ENCODE assay signal across 9 cellular contexts in genomic region chr19:45887311-45887710, GRCh38. TPM values are rescaled to one million over a fixed set of nuclear protein-coding genes. Genes with fewer than 3 reads are reported as not detected.
DNase-seq lines count a peak whose midpoint lies in the region; ATAC-seq and TF ChIP-seq lines count a peak whose summit lies in the region.
"Had no signal": no experiment of that assay in that cellular context is flagged by ENCODE, and none has a peak within 500 bp of the region (broad histone marks: within the 10 kb centered on the region; RNA-seq: fewer than 3 reads in every experiment).

No MANE protein-coding gene starts in this region.

- intact Hi-C loops in tibial artery (cut with DNase I; ENCODE audit: low total_unique reads) = loop anchor here (10.0 kb wide), 1 partner anchor 127 kb away; no protein-coding TSS in a partner anchor

- H3K9me3 ChIP-seq in liver (ENCODE audit: control insufficient read depth in 4 of 4, low read length in 3 of 4) = no peaks in the 10 kb centered on the region
- H3K9me3 ChIP-seq in tibial artery = no peaks in the 10 kb centered on the region

- no peak for ATAC-seq in activated T-cell treated with anti-CD3 and anti-CD28 coated beads, Interleukin-2, amount 50 U/mL, for 4 hours
- no peak for ATAC-seq in HG03460 (IDR thresholded peaks at IDR 0.05; ENCODE audit: unreplicated experiment)

- peaks cover 16 to 44% (median 27%) of the 10 kb centered on the region in 4 donors for H3K4me1 ChIP-seq in liver (ENCODE audit: control insufficient read depth in 4 of 4, insufficient read depth in 4 of 4, low read length in 3 of 4)
- peaks cover 3 to 41% (median 35%) of the 10 kb centered on the region in 4 donors for H3K4me1 ChIP-seq in tibial artery

- H3K4me3 ChIP-seq in liver (ENCODE audit: low read depth in 1 of 3, low read length in 3 of 3) (peak overlapping the region; percentile 80 to 83 (median 81)), tibial artery (peak overlapping the region; percentile 75 to 90)

- H3K9me3 Mint-ChIP-seq in activated T-cell treated with anti-CD3 and anti-CD28 coated beads, Interleukin-2, amount 50 U/mL, for 4 hours = no peaks in the 10 kb centered on the region

- H3K27me3 ChIP-seq in liver (ENCODE audit: control insufficient read depth in 4 of 4, insufficient read depth in 4 of 4, low read length in 3 of 4) = no peaks in the 10 kb centered on the region
- H3K27me3 ChIP-seq in tibial artery = no peaks in the 10 kb centered on the region

- H3K36me3 ChIP-seq in liver (ENCODE audit: control insufficient read depth in 4 of 4, insufficient read depth in 3 of 4, low read depth in 1 of 4, low read length in 3 of 4) (no peaks in the 10 kb centered on the region), tibial artery (peaks cover 5 to 36% (median 25%) of the 10 kb centered on the region in 3 donors)

- peaks cover 5% of the 10 kb centered on the region for H3K36me3 Mint-ChIP-seq in activated T-cell treated with anti-CD3 and anti-CD28 coated beads, Interleukin-2, amount 50 U/mL, for 4 hours (ENCODE audit: insufficient read depth)

- WGBS in liver = 45% methylated on average over 5 of the region's 5 CpGs

- DNase-seq in activated T-cell treated with anti-CD3 and anti-CD28 coated beads, Interleukin-2, amount 50 U/mL, for 4 hours = no peak
- DNase-seq in activated T-cell treated with anti-CD3 and anti-CD28 coated beads, Interleukin-2, amount 50 U/mL, for 1 hour = no peak
- no peak for DNase-seq in tibial artery
- DNase-seq in SKM-1 (lab: John Stamatoyannopoulos, UW; ENCODE audit: unreplicated experiment) = no peak
- no peak for DNase-seq in epidermal melanocyte (ENCODE audit: insufficient read length, low spot score)

- peak overlapping the region; percentile 90 to 98 for H3K9ac ChIP-seq in liver (ENCODE audit: low read depth in 1 of 2, low read length in 2 of 2)

- H3K27ac ChIP-seq in angular gyrus (ENCODE audit: low read depth, low read length) (peak overlapping the region; percentile 96), liver (ENCODE audit: low read depth in 1 of 2, low read length in 2 of 2) (peak overlapping the region; percentile 90 to 94), tibial artery (peak overlapping the region; percentile 81 to 84)

- H3K27me3 Mint-ChIP-seq in activated T-cell treated with anti-CD3 and anti-CD28 coated beads, Interleukin-2, amount 50 U/mL, for 4 hours (ENCODE audit: low read depth) = no peaks in the 10 kb centered on the region

- no peak for TF ChIP-seq CTCF in liver (IDR thresholded peaks at IDR 0.05; ENCODE audit: low read depth, low read length, missing input control)
- no peak for TF ChIP-seq CTCF in tibial artery (IDR thresholded peaks at IDR 0.05)

- no peak for TF ChIP-seq RAD21 in liver (IDR thresholded peaks at IDR 0.05)

- peak overlapping the region; percentile 91 for H3K4me3 Mint-ChIP-seq in activated T-cell treated with anti-CD3 and anti-CD28 coated beads, Interleukin-2, amount 50 U/mL, for 4 hours

- H3K4me1 Mint-ChIP-seq in activated T-cell treated with anti-CD3 and anti-CD28 coated beads, Interleukin-2, amount 50 U/mL, for 4 hours (ENCODE audit: low read depth) = peaks cover 21% of the 10 kb centered on the region

TF ChIP-seq in liver, 16 proteins besides CTCF, POLR2A, EP300 and RAD21:
- peak; percentile 2 for TF ChIP-seq YY1 (IDR thresholded peaks at IDR 0.05)
- TF ChIP-seq GABPA (IDR thresholded peaks at IDR 0.05 in 1 of 2, conservative IDR thresholded peaks at IDR 0.05 in 1 of 2) = no peak

RNA-seq across cellular contexts. Expression of gene IRF2BP1, which starts 1.4 kb away (rescaled TPM):
- total RNA-seq in activated T-cell treated with anti-CD3 and anti-CD28 coated beads, Interleukin-2, amount 50 U/mL, for 4 hours = 10 to 100 TPM; 21.8 to 24.5 (median 22.2) TPM
- total RNA-seq in liver = 10 to 100 TPM; 16.5 to 16.8 TPM
- polyA plus RNA-seq in liver = 10 to 100 TPM in 1 of 2 donors, 1 to 10 TPM in 1; 4.9 to 16.3 TPM

RNA-seq across cellular contexts. Expression of gene MYPOP, which starts 15.1 kb away (rescaled TPM):
- total RNA-seq in activated T-cell treated with anti-CD3 and anti-CD28 coated beads, Interleukin-2, amount 50 U/mL, for 4 hours = 1 to 10 TPM; 4.8 to 5.5 (median 5.1) TPM
- 1 to 10 TPM in 1 of 2 donors, under 1 TPM in 1; 0.70 to 1.8 TPM for total RNA-seq in liver
- 1 to 10 TPM in 1 of 2 donors, under 1 TPM in 1; 0.90 to 3.0 TPM for polyA plus RNA-seq in liver

RNA-seq across cellular contexts. Expression of gene FOXA3, which starts 23.2 kb away (rescaled TPM):
- total RNA-seq in activated T-cell treated with anti-CD3 and anti-CD28 coated beads, Interleukin-2, amount 50 U/mL, for 4 hours = under 1 TPM; 0.23 to 0.46 (median 0.26) TPM
- total RNA-seq in liver = 10 to 100 TPM; 12.3 to 30.8 TPM
- 10 to 100 TPM; 11.5 to 37.1 TPM for polyA plus RNA-seq in liver

RNA-seq across cellular contexts. Expression of gene SYMPK, which starts 24.4 kb away (rescaled TPM):
- total RNA-seq in activated T-cell treated with anti-CD3 and anti-CD28 coated beads, Interleukin-2, amount 50 U/mL, for 4 hours = 100 to 1,000 TPM in 2 of 3 donors, 10 to 100 TPM in 1; 94.1 to 108 (median 106) TPM
- 10 to 100 TPM; 22.2 to 26.1 TPM for total RNA-seq in liver
- polyA plus RNA-seq in liver = 10 to 100 TPM in 1 of 2 donors, 1 to 10 TPM in 1; 5.5 to 26.0 TPM

RNA-seq across cellular contexts. Expression of gene NANOS2, which starts 27.3 kb away (rescaled TPM):
- total RNA-seq in activated T-cell treated with anti-CD3 and anti-CD28 coated beads, Interleukin-2, amount 50 U/mL, for 4 hours = not detected
- total RNA-seq in liver = not detected
- not detected for polyA plus RNA-seq in liver
- total RNA-seq: Daoy had no signal

Comparison
In these comparisons a context has a peak if more than half of its experiments do, and no peak if none do; other contexts are left out.
1. RNA of gene FOXA3, which starts 23.2 kb away (total RNA-seq): 12.3 to 30.8 TPM in liver; 0.23 to 0.46 TPM in activated T-cell treated with anti-CD3 and anti-CD28 coated beads, Interleukin-2, amount 50 U/mL, for 4 hours; every median in the first group is over 4 times any median in the second.
2. Peak in every context shown above with its lines, with median percentiles within 50 percentile points of each other: H3K27ac ChIP-seq.